2 cellular contexts compared by ENCODE assay signal in genomic region chr4:131388277-131388676, GRCh38.
TF ChIP-seq lines count a peak whose summit lies in the region.

No MANE protein-coding gene starts in this region.

TF ChIP-seq in GM12878, 131 proteins besides CTCF, POLR2A, EP300 and RAD21 (continued from another document):
- TF ChIP-seq PKNOX1 (IDR thresholded peaks at IDR 0.05), result no peak
- TF ChIP-seq KDM1A (IDR thresholded peaks at IDR 0.05; ENCODE audit: borderline replicate concordance), result no peak
- no peak for TF ChIP-seq ELK1 (IDR thresholded peaks at IDR 0.05; ENCODE audit: low read depth, low read length)
- no peak for TF ChIP-seq PBX3 (IDR thresholded peaks at IDR 0.05; ENCODE audit: insufficient replicate concordance, low read depth, low read length)
- no peak for TF ChIP-seq BMI1 (IDR thresholded peaks at IDR 0.05; ENCODE audit: borderline replicate concordance)
- TF ChIP-seq ZBED1 (IDR thresholded peaks at IDR 0.05; ENCODE audit: borderline replicate concordance), result no peak
- no peak for TF ChIP-seq HDAC6 (IDR thresholded peaks at IDR 0.05; ENCODE audit: unreplicated experiment)
- TF ChIP-seq ZNF687 (IDR thresholded peaks at IDR 0.05), result no peak
- no peak for TF ChIP-seq IKZF2 (IDR thresholded peaks at IDR 0.05)
- TF ChIP-seq FOS (IDR thresholded peaks at IDR 0.05; ENCODE audit: borderline replicate concordance, extremely low read depth, insufficient read length), result no peak
- TF ChIP-seq DPF2 (IDR thresholded peaks at IDR 0.05), result no peak
- no peak for TF ChIP-seq ZSCAN29 (IDR thresholded peaks at IDR 0.05)
- TF ChIP-seq CHD4 (IDR thresholded peaks at IDR 0.05), result no peak
- TF ChIP-seq PAX5 (IDR thresholded peaks at IDR 0.05; ENCODE audit: borderline replicate concordance, low read depth, low read length), result no peak
- no peak for TF ChIP-seq CBX5 (IDR thresholded peaks at IDR 0.05; ENCODE audit: low read depth)
- TF ChIP-seq SMAD1 (IDR thresholded peaks at IDR 0.05; ENCODE audit: low read depth, partially characterized antibody), result no peak

TF ChIP-seq in neural cell, 6 proteins besides CTCF, POLR2A, EP300 and RAD21 (continued from another document):
- peak; percentile 42 for TF ChIP-seq SMC3 (conservative IDR thresholded peaks at IDR 0.05; ENCODE audit: poor library complexity)
- TF ChIP-seq MXI1 (conservative IDR thresholded peaks at IDR 0.05; ENCODE audit: poor library complexity, severe bottlenecking), result no peak
- no peak for TF ChIP-seq TAF1 (IDR thresholded peaks at IDR 0.05; ENCODE audit: low read depth)
